ENCODE assay signal across 10 cellular contexts in the genomic region with DNA sequence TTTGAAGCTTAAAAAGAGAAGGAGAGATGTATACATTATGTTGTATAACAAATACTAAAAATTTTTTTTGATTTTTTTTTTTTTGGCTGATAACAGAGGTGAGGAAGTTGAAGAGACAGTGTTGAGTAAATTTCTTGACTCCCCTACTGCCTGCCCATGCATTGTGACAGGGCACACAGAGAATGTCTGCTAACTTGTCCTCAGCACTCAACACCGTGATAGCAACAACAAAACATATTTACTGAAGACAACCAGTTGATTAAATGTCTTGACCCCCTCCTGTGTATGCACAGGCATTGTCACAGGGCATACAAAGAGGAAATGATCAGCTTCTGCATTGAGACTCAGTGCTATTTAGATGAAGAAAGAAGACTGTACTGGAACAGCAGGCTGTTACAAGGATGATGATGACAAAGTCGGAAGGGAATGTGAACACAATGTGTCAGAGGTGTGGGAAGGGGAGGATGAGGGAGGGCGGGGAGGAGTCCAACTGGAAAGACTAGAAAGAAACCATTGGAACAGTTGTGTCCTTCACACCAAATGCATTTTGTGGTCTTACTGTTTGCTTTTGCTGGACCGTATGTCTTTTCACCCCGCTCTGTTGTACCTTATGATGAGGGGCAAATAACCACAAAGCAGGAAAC.
DNase-seq lines count a peak whose midpoint lies in the region; ATAC-seq, FAIRE-seq and TF ChIP-seq lines count a peak whose summit lies in the region.
"Had no signal": no experiment of that assay in that cellular context is flagged by ENCODE, and none has a peak within 500 bp of the region (broad histone marks: within the 10 kb centered on the region; RNA-seq: fewer than 3 reads in every experiment).

No MANE protein-coding gene starts in this region.

- no peak for FAIRE-seq in GM12892 (lab: Jason Lieb, UNC)

- ATAC-seq in esophagus mucosa (peak; percentile 99), HG03135 (IDR thresholded peaks at IDR 0.05; ENCODE audit: unreplicated experiment) (no peak)

- TF ChIP-seq CTCF in tibial nerve (IDR thresholded peaks at IDR 0.05): no peak

- no peak for TF ChIP-seq POLR2A in GM12892 (IDR thresholded peaks at IDR 0.05; ENCODE audit: low read depth, low read length)
- TF ChIP-seq POLR2A in tibial nerve (IDR thresholded peaks at IDR 0.05): no peak

- H3K4me3 ChIP-seq in tibial nerve: no peak overlapping the region
- H3K4me3 ChIP-seq: upper lobe of left lung had no signal

- H3K9me3 ChIP-seq in tibial nerve: peaks cover 0 to 6% (median 0%) of the 10 kb centered on the region in 4 donors

- 72 to 79% methylated on average over 5 of the region's 5 CpGs for WGBS in tibial nerve, 2 donors

- no peaks in the 10 kb centered on the region for H3K27me3 ChIP-seq in tibial nerve
- H3K27me3 ChIP-seq: upper lobe of left lung had no signal

- peaks cover 0 to 28% (median 0%) of the 10 kb centered on the region in 3 donors for H3K36me3 ChIP-seq in tibial nerve
- H3K36me3 ChIP-seq: upper lobe of left lung had no signal

- DNase-seq in ELR (ENCODE audit: low read depth) (peak; percentile 93), NCI-H748 (lab: John Stamatoyannopoulos, UW; ENCODE audit: unreplicated experiment) (peak; percentile 36), myocyte (ENCODE audit: low read depth) (peak; percentile 91), GM12892 (ENCODE audit: insufficient read length) (no peak), tibial nerve (ENCODE audit: low spot score in 2 of 2) (no peak)
- no peak for DNase-seq in effector CD8-positive, alpha-beta T cell (lab: John Stamatoyannopoulos, UW)
- DNase-seq: NCI-H446 treated with DMSO at 0.1 percent for 48 hours, upper lobe of left lung had no signal

- H3K4me1 ChIP-seq in tibial nerve: no peaks in the 10 kb centered on the region
- H3K4me1 ChIP-seq: upper lobe of left lung had no signal

- no peak for TF ChIP-seq EP300 in tibial nerve (IDR thresholded peaks at IDR 0.05)

- no peak overlapping the region for H3K27ac ChIP-seq in tibial nerve
- H3K27ac ChIP-seq: upper lobe of left lung had no signal

Comparison
In these comparisons a context has a peak if more than half of its experiments do, and no peak if none do; other contexts are left out.
1. DNase-seq: peak in ELR (single experiment), NCI-H748 (single experiment) and myocyte (single experiment); none in GM12892 (single experiment), tibial nerve (0 of 2) and effector CD8-positive, alpha-beta T cell (single experiment).